ENCODE assay signal across 1 cellular context in the genomic region with DNA sequence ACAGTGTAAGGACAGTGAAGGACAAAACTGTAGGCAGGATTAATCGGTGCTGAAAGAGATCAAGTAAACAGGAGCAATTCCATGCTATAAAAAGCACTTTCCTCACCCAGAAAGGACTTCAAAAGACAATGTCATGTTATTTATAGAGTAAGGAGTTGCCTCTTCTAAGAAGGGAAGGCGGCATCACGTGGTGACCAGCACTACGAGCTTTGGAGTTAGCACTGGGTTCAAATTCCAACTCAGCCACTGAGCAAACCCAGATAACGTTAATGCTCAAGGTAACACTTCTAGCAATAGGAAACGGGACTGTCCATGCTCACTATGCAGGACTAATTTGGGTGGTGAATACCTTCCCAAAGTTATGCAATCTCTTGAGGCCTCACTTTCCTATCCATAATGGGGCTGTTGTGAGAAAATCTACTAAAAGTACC.
TF ChIP-seq lines count a peak whose summit lies in the region.

No MANE protein-coding gene starts in this region.

TF ChIP-seq in IMR-90, 13 proteins besides CTCF, POLR2A, EP300 and RAD21 (continued from another document):
- TF ChIP-seq RFX5 (IDR thresholded peaks at IDR 0.05; ENCODE audit: low read depth, low read length): no peak
